In genomic region chr10:132615346-132616169, GRCh38 we compare ENCODE assay signal across 1 cellular context.
TF ChIP-seq lines count a peak whose summit lies in the region.

No MANE protein-coding gene starts in this region.

TF ChIP-seq in IMR-90, 13 proteins besides CTCF, POLR2A, EP300 and RAD21 (continued from another document):
- TF ChIP-seq MAFK (IDR thresholded peaks at IDR 0.05; ENCODE audit: low read depth, low read length): no peak
